In genomic region chr3:136818191-136818850, GRCh38 we compare ENCODE assay signal across 8 cellular contexts. TPM values are rescaled to one million over a fixed set of nuclear protein-coding genes. Genes with fewer than 3 reads are reported as not detected.
DNase-seq lines count a peak whose midpoint lies in the region; ATAC-seq and TF ChIP-seq lines count a peak whose summit lies in the region.

No MANE protein-coding gene starts in this region.

- peak overlapping the region; percentile 61 for H3K9ac ChIP-seq in iPS-20b (ENCODE audit: low read depth, low read length)

- H3K27me3 ChIP-seq in RWPE2 (ENCODE audit: insufficient read depth, poor library complexity, severe bottlenecking) (no peaks in the 10 kb centered on the region), body of pancreas (no peaks in the 10 kb centered on the region), iPS-20b (ENCODE audit: insufficient read depth, low read length) (peaks cover 30% of the 10 kb centered on the region)

- no peaks in the 10 kb centered on the region for H3K9me3 ChIP-seq in RWPE2 (ENCODE audit: severe bottlenecking)
- no peaks in the 10 kb centered on the region for H3K9me3 ChIP-seq in body of pancreas
- no peaks in the 10 kb centered on the region for H3K9me3 ChIP-seq in iPS-20b (ENCODE audit: insufficient read depth, low read depth, low read length)

- H3K4me1 ChIP-seq in RWPE2 (ENCODE audit: insufficient read depth, poor library complexity, severe bottlenecking): no peaks in the 10 kb centered on the region
- peaks cover 15% of the 10 kb centered on the region for H3K4me1 ChIP-seq in body of pancreas
- no peaks in the 10 kb centered on the region for H3K4me1 ChIP-seq in iPS-20b (ENCODE audit: insufficient read depth, low read length)

- TF ChIP-seq POLR2A in body of pancreas (IDR thresholded peaks at IDR 0.05): peak; percentile 68 to 84 (median 72)

- 12 to 13% methylated on average over 10 of the region's 10 CpGs for WGBS in body of pancreas, 2 donors

- DNase-seq in D341Med (ENCODE audit: low spot score): peak; percentile 53
- DNase-seq in RWPE2 (ENCODE audit: low spot score): no peak
- peak; percentile 44 to 86 (median 60) for DNase-seq in body of pancreas
- no peak for DNase-seq in NCI-H446 (lab: John Stamatoyannopoulos, UW)
- no peak for DNase-seq in SIG-M5 treated with dmso at 0.1 percent for 504 hours (lab: John Stamatoyannopoulos, UW; ENCODE audit: unreplicated experiment)

- ATAC-seq in HG02642 (IDR thresholded peaks at IDR 0.05; ENCODE audit: poor library complexity, unreplicated experiment) (peak; percentile 33), RWPE2 (ENCODE audit: low read depth) (peak; percentile 51), body of pancreas (peak; percentile 72)

- intact Hi-C loops in body of pancreas (cut with DNase I): no loop called here

- TF ChIP-seq CTCF in RWPE2 (IDR thresholded peaks at IDR 0.05; ENCODE audit: poor library complexity, severe bottlenecking): no peak
- TF ChIP-seq CTCF in body of pancreas (IDR thresholded peaks at IDR 0.05): no peak

- H3K4me3 ChIP-seq in RWPE2 (ENCODE audit: severe bottlenecking): peak overlapping the region; percentile 40
- H3K4me3 ChIP-seq in body of pancreas: peak overlapping the region; percentile 14 to 37
- peak overlapping the region; percentile 86 for H3K4me3 ChIP-seq in iPS-20b (ENCODE audit: low read length)
- H3K4me3 ChIP-seq in skin epidermis: peak overlapping the region; percentile 47 to 58 (median 53)

- H3K36me3 ChIP-seq in RWPE2 (ENCODE audit: low read depth) (no peaks in the 10 kb centered on the region), body of pancreas (replicated peaks in 1 of 2; ENCODE audit: insufficient read depth in 1 of 2, low read depth in 2 of 2) (no peaks in the 10 kb centered on the region), iPS-20b (ENCODE audit: insufficient read depth, low read depth, low read length) (no peaks in the 10 kb centered on the region)

- no peak overlapping the region for H3K27ac ChIP-seq in RWPE2 (ENCODE audit: poor library complexity, severe bottlenecking)
- peak overlapping the region; percentile 64 to 88 (median 74) for H3K27ac ChIP-seq in body of pancreas
- no peak overlapping the region for H3K27ac ChIP-seq in iPS-20b (ENCODE audit: low read length)
- peak overlapping the region in 20 of 21 experiments; percentile 36 to 91 (median 78) for H3K27ac ChIP-seq in skin epidermis

RNA-seq across cellular contexts. Expression of gene SLC35G2, which starts 0.6 kb away (rescaled TPM):
- total RNA-seq in body of pancreas: 1 to 10 TPM; 7.3 to 7.8 TPM

RNA-seq across cellular contexts. Expression of gene NCK1, which starts 43.7 kb away (rescaled TPM):
- total RNA-seq in body of pancreas: 10 to 100 TPM; 19.4 to 20.0 TPM

Comparison
In these comparisons a context has a peak if more than half of its experiments do, and no peak if none do; other contexts are left out.
1. DNase-seq: peak in D341Med (single experiment) and body of pancreas (4 of 4); none in RWPE2 (single experiment), NCI-H446 (0 of 2) and SIG-M5 treated with dmso at 0.1 percent for 504 hours (single experiment).
2. H3K27ac ChIP-seq: peak in body of pancreas (4 of 4) and skin epidermis (20 of 21); none in RWPE2 (single experiment) and iPS-20b (single experiment).
3. H3K4me3 ChIP-seq: peak in every context shown above with its lines; median percentile 86 in iPS-20b; 53 in skin epidermis; 40 in RWPE2; 26 in body of pancreas.
4. Peak in every context shown above with its lines, with median percentiles within 50 percentile points of each other: ATAC-seq.